In the genomic region with DNA sequence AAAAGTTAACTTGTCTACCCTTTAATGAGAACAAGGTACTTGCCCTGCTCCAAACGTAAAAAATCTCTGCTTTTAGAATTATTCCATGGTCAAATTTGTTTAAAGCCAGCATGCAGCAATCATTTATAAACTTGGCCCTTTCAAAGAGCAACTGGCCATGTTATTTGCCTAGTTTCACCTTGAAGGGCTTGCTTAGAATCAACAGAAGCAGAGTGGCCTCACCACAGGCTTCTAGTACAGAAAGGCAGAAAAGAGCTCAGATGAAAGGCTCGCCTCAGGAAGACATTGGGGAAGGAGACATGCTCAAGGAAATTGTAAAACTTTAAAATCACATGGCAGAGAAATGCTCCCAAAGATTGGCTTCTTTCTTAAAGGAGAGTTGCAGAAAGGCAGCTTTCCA, we compare ENCODE assay signal across 24 cellular contexts. TPM values are rescaled to one million over a fixed set of nuclear protein-coding genes. Genes with fewer than 3 reads are reported as not detected.
"Had no signal": no experiment of that assay in that cellular context is flagged by ENCODE, and none has a peak within 500 bp of the region (broad histone marks: within the 10 kb centered on the region; RNA-seq: fewer than 3 reads in every experiment).

No MANE protein-coding gene starts in this region.

- H3K27ac Mint-ChIP-seq: activated CD8-positive, alpha-beta T cell treated with anti-CD3 and anti-CD28 coated beads, Interleukin-2, amount 10 ng/mL, durations not matched to agents 7 days and 5 days; activated naive CD8-positive, alpha-beta T cell; T-helper 17 cell; WTC11 had no signal

- H3K4me2 ChIP-seq: KMS-11 had no signal

- H3K4me3 ChIP-seq: cardiac muscle cell, MG63 had no signal

- H3K36me3 ChIP-seq: brain microvascular endothelial cell, cardiac muscle cell, MG63 had no signal

- H3K27me3 Mint-ChIP-seq: activated naive CD8-positive, alpha-beta T cell; T-helper 17 cell had no signal

- ATAC-seq: activated CD8-positive, alpha-beta T cell treated with anti-CD3 and anti-CD28 coated beads, Interleukin-2, amount 10 ng/mL, durations not matched to agents 7 days and 5 days; T-helper 17 cell; WTC11 had no signal

- H3K9me3 ChIP-seq: MG63 had no signal

- H3K4me3 Mint-ChIP-seq: activated CD8-positive, alpha-beta T cell treated with anti-CD3 and anti-CD28 coated beads, Interleukin-2, amount 10 ng/mL, durations not matched to agents 7 days and 5 days; activated naive CD8-positive, alpha-beta T cell; T-helper 17 cell; WTC11 had no signal

- DNase-seq: activated CD4-positive, alpha-beta T cell treated with anti-CD3 and anti-CD28 coated beads for 48 hours; activated CD4-positive, alpha-beta T cell treated with anti-CD3 and anti-CD28 coated beads, Interleukin-2, amount 50 U/mL, for 4 hours; activated CD4-positive, CD25-positive, alpha-beta regulatory T cell treated with anti-CD3 and anti-CD28 coated beads, Interleukin-2, amount 50 U/mL, for 72 hours; activated CD8-positive, alpha-beta memory T cell treated with anti-CD3 and anti-CD28 coated beads, Interleukin-2, amount 50 U/mL, for 48 hours; activated CD8-positive, alpha-beta T cell treated with anti-CD3 and anti-CD28 coated beads, Interleukin-2, amount 10 ng/mL, durations not matched to agents 7 days and 5 days; activated naive CD4-positive, alpha-beta T cell; activated T-cell treated with anti-CD3 and anti-CD28 coated beads, Interleukin-2, amount 50 U/mL, for 1 hour; amygdala; brain microvascular endothelial cell; MV-4-11; NCI-H1092 treated with DMSO at 0.1 percent for 48 hours; NCI-H1436; NCI-H1694 treated with DMSO at 0.1 percent for 48 hours; NCI-H2081; NCI-H510A treated with DMSO at 0.1 percent for 48 hours; SHP77 treated with DMSO at 0.1 percent for 48 hours; T-helper 17 cell; T-helper 9 cell had no signal

- H3K4me1 Mint-ChIP-seq: T-helper 17 cell, WTC11 had no signal

- H3K36me3 Mint-ChIP-seq: activated naive CD8-positive, alpha-beta T cell; WTC11 had no signal

- H3K27me3 ChIP-seq: brain microvascular endothelial cell, cardiac muscle cell, MG63 had no signal

- H3K27ac ChIP-seq: brain microvascular endothelial cell, cardiac muscle cell, KMS-11 had no signal

RNA-seq across cellular contexts. Expression of a gene that starts 53.8 kb away (rescaled TPM):
- total RNA-seq: activated CD8-positive, alpha-beta T cell treated with anti-CD3 and anti-CD28 coated beads, Interleukin-2, amount 10 ng/mL, durations not matched to agents 7 days and 5 days; cardiac muscle cell; SK-MEL-5; T-helper 17 cell had no signal
- polyA plus RNA-seq: cardiac muscle cell had no signal
